35 cellular contexts compared by ENCODE assay signal in the genomic region with DNA sequence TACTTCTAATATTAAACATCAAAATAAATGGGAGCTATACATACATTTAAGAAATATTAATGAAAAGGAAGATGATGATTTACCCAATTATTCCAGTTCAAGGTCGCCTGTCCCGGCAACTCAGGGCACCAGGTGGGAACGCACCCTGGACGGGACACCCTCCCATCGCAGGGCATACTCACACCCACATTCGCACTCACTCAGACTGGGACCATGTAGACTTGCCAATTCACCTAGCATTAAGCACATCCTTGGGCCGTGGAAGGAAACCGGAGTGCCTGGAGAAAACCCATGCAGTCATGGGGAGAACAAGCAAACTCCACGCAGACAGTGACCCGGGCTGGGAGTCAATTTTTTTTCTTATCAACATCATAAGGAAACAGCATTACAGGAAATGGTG.
"Had no signal": no experiment of that assay in that cellular context is flagged by ENCODE, and none has a peak within 500 bp of the region (broad histone marks: within the 10 kb centered on the region; RNA-seq: fewer than 3 reads in every experiment).

No MANE protein-coding gene starts in this region.

- H3K27me3 ChIP-seq: MG63 had no signal

- H3K4me2 ChIP-seq: KMS-11 had no signal

- DNase-seq: Karpas-422, Kasumi-1, KG1, MG63, MM.1S, MV-4-11, NCI-H1048, NCI-H1092, NCI-H1092 treated with DMSO at 0.1 percent for 48 hours, NCI-H1105, NCI-H1105 treated with DMSO at 0.1 percent for 48 hours, NCI-H1417, NCI-H1417 treated with DMSO at 0.1 percent for 48 hours, NCI-H1436, NCI-H1436 treated with DMSO at 0.1 percent for 48 hours, NCI-H146, NCI-H1694, NCI-H1694 treated with DMSO at 0.1 percent for 48 hours, NCI-H187, NCI-H187 treated with DMSO at 0.1 percent for 48 hours, NCI-H1930, NCI-H2029, NCI-H2029 treated with DMSO at 0.1 percent for 48 hours, NCI-H2081, NCI-H2081 treated with DMSO at 0.1 percent for 48 hours, NCI-H2107, NCI-H2171, NCI-H2171 treated with DMSO at 0.1 percent for 48 hours, NCI-H2227 treated with DMSO at 0.1 percent for 48 hours, NCI-H226, NCI-H345, NCI-H446, NCI-H446 treated with DMSO at 0.1 percent for 48 hours, NCI-H510A had no signal

- H3K9me3 ChIP-seq: MG63 had no signal

- H3K4me3 ChIP-seq: MG63 had no signal

- H3K27ac ChIP-seq: KMS-11 had no signal

- H3K36me3 ChIP-seq: MG63 had no signal

- H3K9ac ChIP-seq: KMS-11 had no signal
